8 cellular contexts compared by ENCODE assay signal in genomic region chr12:62799126-62799736, GRCh38.
DNase-seq lines count a peak whose midpoint lies in the region; ATAC-seq, FAIRE-seq and TF ChIP-seq lines count a peak whose summit lies in the region.

No MANE protein-coding gene starts in this region.

- DNase-seq in BE2C (peak; percentile 75), NCI-H187 (lab: John Stamatoyannopoulos, UW) (peak; percentile 33 to 37), choroid plexus epithelial cell (ENCODE audit: low read depth) (peak; percentile 89), left lobe of liver (ENCODE audit: low spot score) (no peak)
- DNase-seq in stimulated activated CD8-positive, alpha-beta memory T cell treated with anti-CD3 and anti-CD28 coated beads, Interleukin-7, amount 100 ng/mL, for 4 hours (ENCODE audit: low read depth in 2 of 2): peak; percentile 10 to 24

- H3K27me3 ChIP-seq in BE2C: no peaks in the 10 kb centered on the region

- TF ChIP-seq CTCF in BE2C (IDR thresholded peaks at IDR 0.05; ENCODE audit: low read depth, low read length) (peak; percentile 96), choroid plexus epithelial cell (conservative IDR thresholded peaks at IDR 0.05; ENCODE audit: low read depth, low read length) (peak; percentile 98)

- ATAC-seq in GM18861 (IDR thresholded peaks at IDR 0.05; ENCODE audit: unreplicated experiment) (peak; percentile 82), HG03025 (IDR thresholded peaks at IDR 0.05; ENCODE audit: low FRiP score, unreplicated experiment) (peak; percentile 87), left lobe of liver (peak; percentile 89)

- no peaks in the 10 kb centered on the region for H3K4me1 ChIP-seq in BE2C

- FAIRE-seq in TTC549 (lab: Jason Lieb, UNC): peak; percentile 53

- no peaks in the 10 kb centered on the region for H3K36me3 ChIP-seq in BE2C

- H3K4me3 ChIP-seq in BE2C (ENCODE audit: low read depth, low read length) (no peak overlapping the region), choroid plexus epithelial cell (ENCODE audit: low read depth, low read length) (no peak overlapping the region)

- no peaks in the 10 kb centered on the region for H3K9me3 ChIP-seq in BE2C
